ENCODE assay signal across 16 cellular contexts in genomic region chr17:68061512-68062313, GRCh38. TPM values are rescaled to one million over a fixed set of nuclear protein-coding genes. Genes with fewer than 3 reads are reported as not detected.
DNase-seq lines count a peak whose midpoint lies in the region; ATAC-seq, FAIRE-seq and TF ChIP-seq lines count a peak whose summit lies in the region.
"Had no signal": no experiment of that assay in that cellular context is flagged by ENCODE, and none has a peak within 500 bp of the region (broad histone marks: within the 10 kb centered on the region; RNA-seq: fewer than 3 reads in every experiment).

No MANE protein-coding gene starts in this region.

- H3K36me3 ChIP-seq in adipocyte (ENCODE audit: control insufficient read depth, insufficient read depth, low read length, severe bottlenecking) (no peaks in the 10 kb centered on the region), HepG2 (replicated peaks in 1 of 2; ENCODE audit: control insufficient read depth in 1 of 2, insufficient read depth in 2 of 2, low read length in 2 of 2) (no peaks in the 10 kb centered on the region)

- no peaks in the 10 kb centered on the region for H4K20me1 ChIP-seq in HepG2 (ENCODE audit: insufficient read depth, low read length)

- H3K4me2 ChIP-seq in HepG2 (ENCODE audit: low read depth, low read length) = peak overlapping the region; percentile 38; the same call in 1 of the 2 replicates

- no peak overlapping the region for H3K27ac Mint-ChIP-seq in endothelial cell (ENCODE audit: unreplicated experiment)

- H3K9ac ChIP-seq in adipocyte (ENCODE audit: low read length) (no peak overlapping the region), HepG2 (ENCODE audit: insufficient read depth, low read depth, low read length) (no peak overlapping the region)

- CTCF ChIA-PET in HepG2 (lab: Yijun Ruan, JAX; ENCODE audit: low intra/inter-chr PET ratio, low total read pairs) = no interaction called here

- 1% methylated on average over 10 of the region's 11 CpGs for WGBS in HepG2 (ENCODE audit: low lambda C conversion rate)

- TF ChIP-seq POLR2A in HepG2 (IDR thresholded peaks at IDR 0.05; ENCODE audit: insufficient read depth in 1 of 2, low read depth in 2 of 2, low read length in 2 of 2) = no peak

- H3K9me3 Mint-ChIP-seq in endothelial cell (ENCODE audit: unreplicated experiment) = no peaks in the 10 kb centered on the region
- H3K9me3 Mint-ChIP-seq: central memory CD8-positive, alpha-beta T cell had no signal

- peaks cover 5% of the 10 kb centered on the region for H3K4me1 Mint-ChIP-seq in endothelial cell (ENCODE audit: unreplicated experiment)

- H3K27ac ChIP-seq in HepG2 (ENCODE audit: extremely low read length, insufficient read depth, low read length) = no peak overlapping the region
- H3K27ac ChIP-seq: C4-2B had no signal

- no peaks in the 10 kb centered on the region for H3K9me3 ChIP-seq in adipocyte (ENCODE audit: control insufficient read depth, low read length)
- no peaks in the 10 kb centered on the region for H3K9me3 ChIP-seq in HepG2 (ENCODE audit: low read length)

- intact Hi-C loops in HepG2 (cut with micrococcal nuclease; ENCODE audit: unreplicated experiment) = no loop called here

- no peaks in the 10 kb centered on the region for H3K79me2 ChIP-seq in HepG2 (ENCODE audit: insufficient read depth, low read length)

- peak; percentile 56 for ATAC-seq in HG03378 (IDR thresholded peaks at IDR 0.05; ENCODE audit: unreplicated experiment)
- ATAC-seq in HepG2 = peak; percentile 61

- TF ChIP-seq CTCF in HepG2 (CRISPR knock-in tag; IDR thresholded peaks at IDR 0.05) (no peak), endothelial cell (IDR thresholded peaks at IDR 0.05; ENCODE audit: unreplicated experiment) (no peak)

- in situ Hi-C loops in HepG2 (cut with HindIII; ENCODE audit: extremely low pct_ligation_motif_present, low pct_unique_long_range_greater_than_20kb) = no loop called here

- H3K4me1 ChIP-seq in adipocyte (ENCODE audit: control insufficient read depth, insufficient read depth, low read length) (peaks cover 11% of the 10 kb centered on the region), HepG2 (ENCODE audit: insufficient read depth, low read length) (peaks cover 18% of the 10 kb centered on the region)

- H3K36me3 Mint-ChIP-seq in endothelial cell (ENCODE audit: low read depth, unreplicated experiment) = no peaks in the 10 kb centered on the region

- no peak for TF ChIP-seq RAD21 in HepG2 (CRISPR knock-in tag; IDR thresholded peaks at IDR 0.05)

- FAIRE-seq in HepG2 (lab: Jason Lieb, UNC) = peak; percentile 54
- FAIRE-seq: TTC549 had no signal

- H3K4me3 ChIP-seq in adipocyte (ENCODE audit: low read length) (no peak overlapping the region), HepG2 (replicated peaks in 1 of 3; ENCODE audit: insufficient read depth in 1 of 3, low read depth in 2 of 3, low read length in 3 of 3) (peak overlapping the region in 1 of 3 experiments; percentile 15; a peak in 1 of 6 replicates)

- no peak for TF ChIP-seq EP300 in HepG2 (IDR thresholded peaks at IDR 0.05; ENCODE audit: low read depth in 2 of 2, low read length in 2 of 2)
- TF ChIP-seq EP300 in HepG2 (CRISPR knock-in tag; IDR thresholded peaks at IDR 0.05; ENCODE audit: borderline replicate concordance) = no peak

- no peak overlapping the region for H3K4me3 Mint-ChIP-seq in endothelial cell (ENCODE audit: unreplicated experiment)
- H3K4me3 Mint-ChIP-seq: central memory CD8-positive, alpha-beta T cell had no signal

- BruUV-seq in HepG2 (replicated peaks; lab: Mats Ljungman, UMichigan) = no TSS peak

- no peaks in the 10 kb centered on the region for H3K27me3 ChIP-seq in adipocyte (replicated peaks; ENCODE audit: control insufficient read depth, insufficient read depth, low read length)
- no peaks in the 10 kb centered on the region for H3K27me3 ChIP-seq in HepG2 (ENCODE audit: control insufficient read depth in 1 of 2, insufficient read depth in 2 of 2, low read length in 2 of 2)

- H3K27me3 Mint-ChIP-seq in endothelial cell (ENCODE audit: unreplicated experiment) = peaks cover 3% of the 10 kb centered on the region
- H3K27me3 Mint-ChIP-seq: central memory CD8-positive, alpha-beta T cell had no signal

- POLR2A ChIA-PET in HepG2 (lab: Yijun Ruan, JAX) = no interaction called here

- H2AFZ ChIP-seq in HepG2 (ENCODE audit: low read length) = no peak overlapping the region

- DNase-seq in EH (ENCODE audit: low read depth) (peak; percentile 65), adipocyte (ENCODE audit: low read depth) (peak; percentile 18), HepG2 (ENCODE audit: low spot score) (peak; percentile 35), NCI-H1436 (lab: John Stamatoyannopoulos, UW) (no peak), endothelial cell (ENCODE audit: low spot score) (no peak)
- no peak for DNase-seq in stimulated activated CD4-positive, alpha-beta T cell treated with anti-CD3 and anti-CD28 coated beads, Interleukin-2, amount 100 ng/mL, for 48 hours
- DNase-seq in stimulated activated naive CD4-positive, alpha-beta T cell (lab: John Stamatoyannopoulos, UW) = no peak
- DNase-seq: activated CD8-positive, alpha-beta memory T cell treated with anti-CD3 and anti-CD28 coated beads for 24 hours; activated naive CD4-positive, alpha-beta T cell treated with Interleukin-2 at 50 U/mL for 16 hours; GDM1; NCI-H446 treated with DMSO at 0.1 percent for 48 hours; RPMI8226 had no signal

TF ChIP-seq in HepG2, 621 proteins besides CTCF, POLR2A, EP300 and RAD21 (continues in another document):
- TF ChIP-seq AKNA (CRISPR knock-in tag; IDR thresholded peaks at IDR 0.05; ENCODE audit: borderline replicate concordance) (no peak), MAX (IDR thresholded peaks at IDR 0.05) (peak; percentile 59; the same call in 1 of the 2 replicates), ZNF432 (CRISPR knock-in tag; IDR thresholded peaks at IDR 0.05; ENCODE audit: borderline replicate concordance) (no peak), ZNF878 (CRISPR knock-in tag; IDR thresholded peaks at IDR 0.05) (0 out of 2 replicates have a peak, but pooled peaks have one; percentile 37), ZNF572 (CRISPR knock-in tag; IDR thresholded peaks at IDR 0.05) (no peak)

RNA-seq across cellular contexts. Expression of gene KPNA2, which starts 26.2 kb away (rescaled TPM):
- 305 and 410 TPM in 2 replicates for total RNA-seq in HepG2 (2016; rRNA removed; fragmentation: Illumina TruSeq; extraction: Trizol)
- total RNA-seq in HepG2 (2016; cell fraction: cytosol; rRNA removed; fragmentation: Illumina TruSeq; extraction: Trizol; ENCODE audit: low read depth) = 130 and 151 TPM in 2 replicates
- 293 and 395 TPM in 2 replicates for total RNA-seq in HepG2 (2016; cell fraction: insoluble cytoplasmic fraction; rRNA removed; fragmentation: Illumina TruSeq; extraction: Trizol)
- total RNA-seq in HepG2 (2016; cell fraction: membrane; rRNA removed; fragmentation: Illumina TruSeq; extraction: Trizol) = 181 and 208 TPM in 2 replicates
- 176 and 216 TPM in 2 replicates for total RNA-seq in HepG2 (2016; cell fraction: nucleus; rRNA removed; fragmentation: Illumina TruSeq; extraction: Trizol)
- 76.7 and 111 TPM in 2 replicates for polyA plus RNA-seq in HepG2 (2011; rRNA removed)
- polyA plus RNA-seq in HepG2 (2011; cell fraction: cytosol; rRNA removed) = 89.6 and 93.6 TPM in 2 replicates
- polyA plus RNA-seq in HepG2 (2011; cell fraction: nucleus; rRNA removed) = 62.8 and 68.9 TPM in 2 replicates
- polyA plus RNA-seq in HepG2 (2012) = 104 and 144 TPM in 2 replicates
- 63.3 and 66.0 TPM in 2 replicates for polyA plus RNA-seq in HepG2 (2016; cell fraction: cytosol; fragmentation: Illumina TruSeq; extraction: Trizol; ENCODE audit: low read depth)
- 396 and 415 TPM in 2 replicates for polyA plus RNA-seq in HepG2 (2016; cell fraction: insoluble cytoplasmic fraction; fragmentation: Illumina TruSeq; extraction: Trizol; ENCODE audit: low read depth)
- 85.9 and 88.8 TPM in 2 replicates for polyA plus RNA-seq in HepG2 (2016; cell fraction: membrane; fragmentation: Illumina TruSeq; extraction: Trizol; ENCODE audit: low read depth)
- polyA plus RNA-seq in HepG2 (2016; cell fraction: nucleus; fragmentation: Illumina TruSeq; extraction: Trizol; ENCODE audit: insufficient read depth, low read depth) = 251 and 259 TPM in 2 replicates
- polyA minus RNA-seq in HepG2 (2011; rRNA and poly(A)+ RNA removed; ENCODE audit: low replicate concordance) = 207 and 617 TPM in 2 replicates
- 122 and 150 TPM in 2 replicates for polyA minus RNA-seq in HepG2 (2011; cell fraction: cytosol; rRNA and poly(A)+ RNA removed)
- polyA minus RNA-seq in HepG2 (2011; cell fraction: nucleus; rRNA and poly(A)+ RNA removed) = 120 and 124 TPM in 2 replicates
- 104 TPM for total RNA-seq in endothelial cell (ENCODE audit: unreplicated experiment)

Comparison
In these comparisons a context has a peak if more than half of its experiments do, and no peak if none do; other contexts are left out.
1. DNase-seq: peak in EH (single experiment), adipocyte (single experiment) and HepG2 (single experiment); none in NCI-H1436 (single experiment), stimulated activated CD4-positive, alpha-beta T cell treated with anti-CD3 and anti-CD28 coated beads, Interleukin-2, amount 100 ng/mL, for 48 hours (0 of 2), endothelial cell (single experiment) and stimulated activated naive CD4-positive, alpha-beta T cell (0 of 6).